11 cellular contexts compared by ENCODE assay signal in the genomic region with DNA sequence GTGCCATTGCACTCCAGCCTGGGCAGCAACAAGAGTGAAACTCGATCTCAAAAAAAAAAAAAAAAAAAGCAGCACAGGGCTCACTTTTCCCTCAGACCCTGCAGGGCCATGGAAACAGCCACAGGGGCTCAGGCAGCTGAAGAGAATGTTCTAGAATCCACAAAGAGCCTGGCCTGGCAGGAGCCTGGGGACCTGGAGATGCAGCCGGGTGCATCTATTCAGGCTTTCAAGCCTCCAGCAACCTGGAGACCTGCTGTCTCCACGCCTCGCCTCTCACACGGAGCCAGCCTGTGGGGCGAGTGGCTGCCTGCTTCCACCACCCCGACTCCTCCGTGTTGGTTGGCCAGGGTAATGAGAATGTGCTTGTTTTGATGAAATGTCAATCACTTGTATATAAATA. TPM values are rescaled to one million over a fixed set of nuclear protein-coding genes. Genes with fewer than 3 reads are reported as not detected.
A peak's percentile ranks its signal among the peaks of the same experiment; 100 is the strongest.
DNase-seq lines count a peak whose midpoint lies in the region; ATAC-seq and TF ChIP-seq lines count a peak whose summit lies in the region.
"Had no signal": no experiment of that assay in that cellular context is flagged by ENCODE, and none has a peak within 500 bp of the region (broad histone marks: within the 10 kb centered on the region; RNA-seq: fewer than 3 reads in every experiment).

No MANE protein-coding gene starts in this region.

- no peak overlapping the region for H3K4me2 ChIP-seq in GM23338

- H3K4me1 Mint-ChIP-seq in CD4-positive, CD25-positive, alpha-beta regulatory T cell: peaks cover 19 to 69% (median 44%) of the 10 kb centered on the region in 4 donors
- H3K4me1 Mint-ChIP-seq in GM23338: peaks cover 30% of the 10 kb centered on the region
- peaks cover 72% of the 10 kb centered on the region for H3K4me1 Mint-ChIP-seq in activated naive CD8-positive, alpha-beta T cell (ENCODE audit: low read depth)

- no peaks in the 10 kb centered on the region; the same call in 1 of the 2 replicates for H4K20me1 ChIP-seq in GM23338 (replicated peaks; ENCODE audit: insufficient read depth)

- H3K27ac Mint-ChIP-seq in CD4-positive, CD25-positive, alpha-beta regulatory T cell: peak overlapping the region; percentile 98 to 99 (median 99)
- no peak overlapping the region for H3K27ac Mint-ChIP-seq in GM23338
- H3K27ac Mint-ChIP-seq in activated naive CD8-positive, alpha-beta T cell: peak overlapping the region; percentile 99

- TF ChIP-seq CTCF in GM23338 (conservative IDR thresholded peaks at IDR 0.05; ENCODE audit: low read depth in 2 of 2): no peak

- H3K4me3 Mint-ChIP-seq in CD4-positive, CD25-positive, alpha-beta regulatory T cell: peak overlapping the region in 3 of 4 donors; percentile 78 to 94 (median 88)
- no peak overlapping the region for H3K4me3 Mint-ChIP-seq in GM23338
- H3K4me3 Mint-ChIP-seq in activated naive CD8-positive, alpha-beta T cell: peak overlapping the region; percentile 92

- H3K79me2 ChIP-seq in GM23338 (replicated peaks; ENCODE audit: insufficient read depth): no peaks in the 10 kb centered on the region

- H3K9me3 ChIP-seq in CD4-positive, CD25-positive, alpha-beta regulatory T cell (ENCODE audit: control insufficient read depth in 2 of 2, low read length in 2 of 2): no peaks in the 10 kb centered on the region
- H3K9me3 ChIP-seq in mesodermal cell (ENCODE audit: control insufficient read depth, low read length): no peaks in the 10 kb centered on the region
- H3K9me3 ChIP-seq: MG63 had no signal

- H2AFZ ChIP-seq in GM23338: no peak overlapping the region

- WGBS in mesodermal cell (ENCODE audit: insufficient coverage in 2 of 2), 2 experiments: 67% methylated on average over 1 of the region's 8 CpGs; no CpG with 5 or more reads in 1 of the 2 experiments

- no peak for ATAC-seq in CD4-positive, CD25-positive, alpha-beta regulatory T cell (ENCODE audit: low read depth in 2 of 2)
- peak; percentile 41 for ATAC-seq in GM23338
- no peak for ATAC-seq in esophagus mucosa
- ATAC-seq in GM18909 (IDR thresholded peaks at IDR 0.05; ENCODE audit: poor library complexity, unreplicated experiment): no peak

- peaks cover 48% of the 10 kb centered on the region for H3K4me1 ChIP-seq in CD4-positive, CD25-positive, alpha-beta regulatory T cell (ENCODE audit: control insufficient read depth, insufficient read depth, low read length, poor library complexity, severe bottlenecking)
- H3K4me1 ChIP-seq in GM23338 (ENCODE audit: insufficient read depth): peaks cover 9% of the 10 kb centered on the region; the same call in 1 of the 2 replicates
- peaks cover 13% of the 10 kb centered on the region for H3K4me1 ChIP-seq in mesodermal cell (ENCODE audit: control insufficient read depth, insufficient read depth, low read length, poor library complexity, severe bottlenecking)

- H3K27me3 ChIP-seq in CD4-positive, CD25-positive, alpha-beta regulatory T cell (ENCODE audit: control insufficient read depth, insufficient read depth, low read length): no peaks in the 10 kb centered on the region
- no peaks in the 10 kb centered on the region for H3K27me3 ChIP-seq in GM23338 (ENCODE audit: insufficient read depth)
- H3K27me3 ChIP-seq: MG63 had no signal

- 0 out of 2 replicates have a peak, but pooled peaks cover 2% of the 10 kb centered on the region for H3F3A ChIP-seq in GM23338 (replicated peaks; ENCODE audit: low read depth)

- peaks cover 18% of the 10 kb centered on the region for H3K36me3 Mint-ChIP-seq in CD4-positive, CD25-positive, alpha-beta regulatory T cell
- H3K36me3 Mint-ChIP-seq in GM23338 (ENCODE audit: low read depth): no peaks in the 10 kb centered on the region
- peaks cover 7% of the 10 kb centered on the region for H3K36me3 Mint-ChIP-seq in activated naive CD8-positive, alpha-beta T cell

- no peaks in the 10 kb centered on the region for H3K27me3 Mint-ChIP-seq in CD4-positive, CD25-positive, alpha-beta regulatory T cell
- H3K27me3 Mint-ChIP-seq in GM23338 (ENCODE audit: insufficient read depth, low read depth, poor library complexity): peaks cover 17% of the 10 kb centered on the region
- no peaks in the 10 kb centered on the region for H3K27me3 Mint-ChIP-seq in activated naive CD8-positive, alpha-beta T cell

- DNase-seq in CD4-positive, CD25-positive, alpha-beta regulatory T cell: no peak
- DNase-seq in GM23338 (ENCODE audit: low spot score) (no peak), cerebellar cortex (ENCODE audit: low spot score) (no peak), inferior parietal cortex (ENCODE audit: extremely low spot score) (no peak)
- DNase-seq: MG63, NCI-H446 had no signal

- no peaks in the 10 kb centered on the region for H3K9me3 Mint-ChIP-seq in CD4-positive, CD25-positive, alpha-beta regulatory T cell
- H3K9me3 Mint-ChIP-seq in GM23338: no peaks in the 10 kb centered on the region
- H3K9me3 Mint-ChIP-seq in activated naive CD8-positive, alpha-beta T cell (ENCODE audit: low read depth): no peaks in the 10 kb centered on the region

- H3K27ac ChIP-seq in CD4-positive, CD25-positive, alpha-beta regulatory T cell (ENCODE audit: insufficient read depth, low read length, poor library complexity, severe bottlenecking): peak overlapping the region; percentile 88
- H3K27ac ChIP-seq in GM23338 (ENCODE audit: low read depth): peak overlapping the region; percentile 45; the same call in 1 of the 2 replicates
- peak overlapping the region; percentile 36 for H3K27ac ChIP-seq in mesodermal cell (ENCODE audit: low read depth, low read length, severe bottlenecking)
- H3K27ac ChIP-seq: epithelial cell of prostate had no signal

- H3K36me3 ChIP-seq in CD4-positive, CD25-positive, alpha-beta regulatory T cell (ENCODE audit: control insufficient read depth, insufficient read depth, low read length): no peaks in the 10 kb centered on the region
- H3K36me3 ChIP-seq in GM23338 (ENCODE audit: insufficient read depth) (no peaks in the 10 kb centered on the region), mesodermal cell (ENCODE audit: control insufficient read depth, insufficient read depth, low read length) (no peaks in the 10 kb centered on the region)
- H3K36me3 ChIP-seq: MG63 had no signal

- H3K4me3 ChIP-seq in CD4-positive, CD25-positive, alpha-beta regulatory T cell (ENCODE audit: low read depth, low read length): peak overlapping the region; percentile 19
- no peak overlapping the region for H3K4me3 ChIP-seq in GM23338
- H3K4me3 ChIP-seq in mesodermal cell (ENCODE audit: extremely low read depth, insufficient read depth, low read length, poor library complexity, severe bottlenecking): no peak overlapping the region
- H3K4me3 ChIP-seq: MG63 had no signal

- H3K9me2 ChIP-seq in GM23338 (ENCODE audit: insufficient read depth): no peaks in the 10 kb centered on the region

TF ChIP-seq in GM23338, 12 proteins besides CTCF, POLR2A, EP300 and RAD21 (continues in another document):
- TF ChIP-seq JUNB (IDR thresholded peaks at IDR 0.05; ENCODE audit: unreplicated experiment): no peak
- TF ChIP-seq, protein P1, sequence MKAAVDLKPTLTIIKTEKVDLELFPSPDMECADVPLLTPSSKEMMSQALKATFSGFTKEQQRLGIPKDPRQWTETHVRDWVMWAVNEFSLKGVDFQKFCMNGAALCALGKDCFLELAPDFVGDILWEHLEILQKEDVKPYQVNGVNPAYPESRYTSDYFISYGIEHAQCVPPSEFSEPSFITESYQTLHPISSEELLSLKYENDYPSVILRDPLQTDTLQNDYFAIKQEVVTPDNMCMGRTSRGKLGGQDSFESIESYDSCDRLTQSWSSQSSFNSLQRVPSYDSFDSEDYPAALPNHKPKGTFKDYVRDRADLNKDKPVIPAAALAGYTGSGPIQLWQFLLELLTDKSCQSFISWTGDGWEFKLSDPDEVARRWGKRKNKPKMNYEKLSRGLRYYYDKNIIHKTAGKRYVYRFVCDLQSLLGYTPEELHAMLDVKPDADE (IDR thresholded peaks at IDR 0.05): no peak
- no peak for TF ChIP-seq NANOG (IDR thresholded peaks at IDR 0.05; ENCODE audit: borderline replicate concordance)
- TF ChIP-seq POLR2AphosphoS5 (IDR thresholded peaks at IDR 0.05; ENCODE audit: low read depth): no peak
- TF ChIP-seq EZH2 (IDR thresholded peaks at IDR 0.05; ENCODE audit: low read depth, unreplicated experiment): no peak
- TF ChIP-seq, protein P2, sequence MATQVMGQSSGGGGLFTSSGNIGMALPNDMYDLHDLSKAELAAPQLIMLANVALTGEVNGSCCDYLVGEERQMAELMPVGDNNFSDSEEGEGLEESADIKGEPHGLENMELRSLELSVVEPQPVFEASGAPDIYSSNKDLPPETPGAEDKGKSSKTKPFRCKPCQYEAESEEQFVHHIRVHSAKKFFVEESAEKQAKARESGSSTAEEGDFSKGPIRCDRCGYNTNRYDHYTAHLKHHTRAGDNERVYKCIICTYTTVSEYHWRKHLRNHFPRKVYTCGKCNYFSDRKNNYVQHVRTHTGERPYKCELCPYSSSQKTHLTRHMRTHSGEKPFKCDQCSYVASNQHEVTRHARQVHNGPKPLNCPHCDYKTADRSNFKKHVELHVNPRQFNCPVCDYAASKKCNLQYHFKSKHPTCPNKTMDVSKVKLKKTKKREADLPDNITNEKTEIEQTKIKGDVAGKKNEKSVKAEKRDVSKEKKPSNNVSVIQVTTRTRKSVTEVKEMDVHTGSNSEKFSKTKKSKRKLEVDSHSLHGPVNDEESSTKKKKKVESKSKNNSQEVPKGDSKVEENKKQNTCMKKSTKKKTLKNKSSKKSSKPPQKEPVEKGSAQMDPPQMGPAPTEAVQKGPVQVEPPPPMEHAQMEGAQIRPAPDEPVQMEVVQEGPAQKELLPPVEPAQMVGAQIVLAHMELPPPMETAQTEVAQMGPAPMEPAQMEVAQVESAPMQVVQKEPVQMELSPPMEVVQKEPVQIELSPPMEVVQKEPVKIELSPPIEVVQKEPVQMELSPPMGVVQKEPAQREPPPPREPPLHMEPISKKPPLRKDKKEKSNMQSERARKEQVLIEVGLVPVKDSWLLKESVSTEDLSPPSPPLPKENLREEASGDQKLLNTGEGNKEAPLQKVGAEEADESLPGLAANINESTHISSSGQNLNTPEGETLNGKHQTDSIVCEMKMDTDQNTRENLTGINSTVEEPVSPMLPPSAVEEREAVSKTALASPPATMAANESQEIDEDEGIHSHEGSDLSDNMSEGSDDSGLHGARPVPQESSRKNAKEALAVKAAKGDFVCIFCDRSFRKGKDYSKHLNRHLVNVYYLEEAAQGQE (IDR thresholded peaks at IDR 0.05; ENCODE audit: unreplicated experiment): no peak
- TF ChIP-seq CREB1 (CRISPR knock-in tag; IDR thresholded peaks at IDR 0.05; ENCODE audit: low read depth): no peak

RNA-seq across cellular contexts. Expression of a gene that starts 44.0 kb away (rescaled TPM):
- 11.9 TPM for total RNA-seq in CD4-positive, CD25-positive, alpha-beta regulatory T cell
- polyA plus RNA-seq in CD4-positive, CD25-positive, alpha-beta regulatory T cell: 1 to 10 TPM; 5.8 to 9.1 (median 7.5) TPM
- 16.9 and 17.2 TPM in 2 replicates for total RNA-seq in GM23338 (2014; rRNA removed; shearing (Covaris generic))
- 7.5 and 7.9 TPM in 2 replicates for polyA plus RNA-seq in GM23338 (2016; fragmentation: Nextera tagmentation; extraction: Ambion mirVana)
- 19.5 TPM for polyA plus RNA-seq in mesodermal cell (2013, experiment 1 of 2)
- polyA plus RNA-seq in mesodermal cell (2013, experiment 2 of 2): 13.0 TPM
- 58.3 TPM for total RNA-seq in esophagus mucosa

Comparison
In these comparisons a context has a peak if more than half of its experiments do, and no peak if none do; other contexts are left out.
1. H3K27ac ChIP-seq: peak in every context shown above with its lines; median percentile 88 in CD4-positive, CD25-positive, alpha-beta regulatory T cell; 45 in GM23338; 36 in mesodermal cell.